In the genomic region with DNA sequence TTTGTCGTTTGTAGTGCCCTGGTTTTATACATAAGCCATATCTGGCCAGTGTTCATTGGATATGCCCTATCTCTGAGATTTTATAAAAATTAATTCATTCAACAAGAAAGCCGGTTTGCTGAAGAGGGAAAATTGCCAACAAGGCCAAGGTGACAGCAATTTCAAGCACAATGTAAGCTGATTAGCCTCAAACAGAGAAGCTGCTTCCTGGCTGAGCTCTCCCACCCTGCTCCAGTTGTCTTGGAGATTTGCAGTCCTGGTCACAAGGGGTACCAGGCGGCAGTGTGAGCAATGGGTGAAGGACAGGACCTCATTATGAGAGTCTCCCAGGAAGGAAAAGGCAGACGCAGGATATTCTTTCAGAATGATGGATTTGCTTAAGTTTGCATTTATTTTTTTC, we compare ENCODE assay signal across 28 cellular contexts. TPM values are rescaled to one million over a fixed set of nuclear protein-coding genes. Genes with fewer than 3 reads are reported as not detected.
"Had no signal": no experiment of that assay in that cellular context is flagged by ENCODE, and none has a peak within 500 bp of the region (broad histone marks: within the 10 kb centered on the region; RNA-seq: fewer than 3 reads in every experiment).

No MANE protein-coding gene starts in this region.

- ATAC-seq: foreskin keratinocyte; heart left ventricle; natural killer cell treated with Interleukin-12 subunit alpha and Interleukin-12 subunit beta and Interleukin-15 and Interleukin-18, amount 100 ng/mL, for 72 hours; sciatic nerve; upper lobe of right lung; WTC11 had no signal

- H3K9me3 ChIP-seq: esophagus muscularis mucosa, heart left ventricle, tibial artery, upper lobe of right lung had no signal

- H3K9me3 Mint-ChIP-seq: activated CD4-positive, alpha-beta memory T cell treated with anti-CD3 and anti-CD28 coated beads, Interleukin-2, amount 10 ng/mL, durations not matched to agents 7 days and 5 days; activated CD4-positive, alpha-beta T cell treated with anti-CD3 and anti-CD28 coated beads, Interleukin-2, amount 10 ng/mL, durations not matched to agents 7 days and 5 days; activated T-cell treated with anti-CD3 and anti-CD28 coated beads, Interleukin-2, amount 50 U/mL, for 24 hours; central memory CD8-positive, alpha-beta T cell; dendritic cell treated with granulocyte-macrophage colony-stimulating factor and Interleukin-4, amounts not matched to agents 40 ng/mL and 50 ng/mL, for 4 days; endodermal cell; natural killer cell treated with Interleukin-12 subunit alpha and Interleukin-12 subunit beta and Interleukin-15 and Interleukin-18, amount 100 ng/mL, for 72 hours; stimulated activated naive CD8-positive, alpha-beta T cell treated with anti-CD3 and anti-CD28 coated beads, Interleukin-15, Interleukin-2, amounts not matched to agents 100 ng/mL and 50 ng/mL, for 24 hours; WTC11 had no signal

- H3K27ac Mint-ChIP-seq: activated CD4-positive, alpha-beta memory T cell treated with anti-CD3 and anti-CD28 coated beads, Interleukin-2, amount 10 ng/mL, durations not matched to agents 7 days and 5 days; activated CD4-positive, alpha-beta T cell treated with anti-CD3 and anti-CD28 coated beads, Interleukin-2, amount 10 ng/mL, durations not matched to agents 7 days and 5 days; activated T-cell treated with anti-CD3 and anti-CD28 coated beads, Interleukin-2, amount 50 U/mL, for 24 hours; dendritic cell treated with granulocyte-macrophage colony-stimulating factor and Interleukin-4, amounts not matched to agents 40 ng/mL and 50 ng/mL, for 4 days; endodermal cell; immature natural killer cell; natural killer cell treated with Interleukin-12 subunit alpha and Interleukin-12 subunit beta and Interleukin-15 and Interleukin-18, amount 100 ng/mL, for 72 hours; progenitor cell of endocrine pancreas; stimulated activated naive CD8-positive, alpha-beta T cell treated with anti-CD3 and anti-CD28 coated beads, Interleukin-15, Interleukin-2, amounts not matched to agents 100 ng/mL and 50 ng/mL, for 24 hours; WTC11 had no signal

- H3K4me1 ChIP-seq: upper lobe of right lung had no signal

- H3K36me3 Mint-ChIP-seq: immature natural killer cell; natural killer cell treated with Interleukin-12 subunit alpha and Interleukin-12 subunit beta and Interleukin-15 and Interleukin-18, amount 100 ng/mL, for 72 hours; WTC11 had no signal

- DNase-seq: activated CD4-positive, alpha-beta memory T cell treated with anti-CD3 and anti-CD28 coated beads, Interleukin-2, amount 10 ng/mL, durations not matched to agents 7 days and 5 days; activated CD4-positive, alpha-beta T cell treated with anti-CD3 and anti-CD28 coated beads for 1 hour; activated CD4-positive, alpha-beta T cell treated with anti-CD3 and anti-CD28 coated beads, Interleukin-2, amount 10 ng/mL, durations not matched to agents 7 days and 5 days; activated CD8-positive, alpha-beta memory T cell treated with anti-CD3 and anti-CD28 coated beads, Interleukin-2, amount 50 U/mL, for 48 hours; activated gamma-delta T cell treated with Interleukin-2 at 50 U/mL for 16 hours; activated naive CD4-positive, alpha-beta T cell treated with anti-CD3 and anti-CD28 coated beads, Interleukin-2, amount 50 U/mL, for 16 hours; activated T-cell treated with anti-CD3 and anti-CD28 coated beads, Interleukin-2, amount 50 U/mL, for 24 hours; amygdala; endodermal cell; foreskin keratinocyte; heart left ventricle; immature natural killer cell; kidney; stimulated activated CD4-positive, alpha-beta T cell treated with anti-CD3 and anti-CD28 coated beads, Interleukin-12 subunit alpha, Interleukin-12 subunit beta, amount 100 ng/mL, for 4 hours; stimulated activated CD4-positive, alpha-beta T cell treated with anti-CD3 and anti-CD28 coated beads, Interleukin-4, amount 100 ng/mL, for 1 hour; substantia nigra; T-helper 2 cell; tibial artery; upper lobe of right lung had no signal

- H3K4me3 Mint-ChIP-seq: activated CD4-positive, alpha-beta memory T cell treated with anti-CD3 and anti-CD28 coated beads, Interleukin-2, amount 10 ng/mL, durations not matched to agents 7 days and 5 days; activated CD4-positive, alpha-beta T cell treated with anti-CD3 and anti-CD28 coated beads, Interleukin-2, amount 10 ng/mL, durations not matched to agents 7 days and 5 days; activated T-cell treated with anti-CD3 and anti-CD28 coated beads, Interleukin-2, amount 50 U/mL, for 24 hours; central memory CD8-positive, alpha-beta T cell; dendritic cell treated with granulocyte-macrophage colony-stimulating factor and Interleukin-4, amounts not matched to agents 40 ng/mL and 50 ng/mL, for 4 days; endodermal cell; immature natural killer cell; natural killer cell treated with Interleukin-12 subunit alpha and Interleukin-12 subunit beta and Interleukin-15 and Interleukin-18, amount 100 ng/mL, for 72 hours; stimulated activated naive CD8-positive, alpha-beta T cell treated with anti-CD3 and anti-CD28 coated beads, Interleukin-15, Interleukin-2, amounts not matched to agents 100 ng/mL and 50 ng/mL, for 24 hours; WTC11 had no signal

- H3K27me3 ChIP-seq: foreskin keratinocyte, tibial artery, upper lobe of right lung had no signal

- H3K36me3 ChIP-seq: esophagus muscularis mucosa, heart left ventricle, tibial artery, upper lobe of right lung had no signal

- H3K4me3 ChIP-seq: esophagus muscularis mucosa, heart left ventricle, skin epidermis, tibial artery, upper lobe of right lung had no signal

- H3K27ac ChIP-seq: esophagus muscularis mucosa, foreskin keratinocyte, heart left ventricle, skin epidermis, upper lobe of right lung had no signal

RNA-seq across cellular contexts. Expression of a gene that starts 5.4 kb away (rescaled TPM):
- total RNA-seq: activated CD4-positive, alpha-beta T cell treated with anti-CD3 and anti-CD28 coated beads, Interleukin-2, amount 10 ng/mL, durations not matched to agents 7 days and 5 days; natural killer cell treated with Interleukin-12 subunit alpha and Interleukin-12 subunit beta and Interleukin-15 and Interleukin-18, amount 100 ng/mL, for 72 hours had no signal
- polyA plus RNA-seq: immature natural killer cell had no signal
